9 cellular contexts compared by ENCODE assay signal in genomic region chr4:52045028-52045427, GRCh38. TPM values are rescaled to one million over a fixed set of nuclear protein-coding genes. Genes with fewer than 3 reads are reported as not detected.
"Had no signal": no experiment of that assay in that cellular context is flagged by ENCODE, and none has a peak within 500 bp of the region (broad histone marks: within the 10 kb centered on the region; RNA-seq: fewer than 3 reads in every experiment).

No MANE protein-coding gene starts in this region.

- ATAC-seq: K562 had no signal

- H3K9ac ChIP-seq: KMS-11 had no signal

- H3K27ac ChIP-seq: HL-60, KMS-11 had no signal

- H3K4me3 ChIP-seq: K562 had no signal

- H3K4me2 ChIP-seq: KMS-11 had no signal

- FAIRE-seq: HTR-8/SVneo, K562 had no signal

- DNase-seq: IMR-90, KBM-7, KG1 had no signal

RNA-seq across cellular contexts. Expression of gene SPATA18, which starts 6.1 kb away (rescaled TPM):
- total RNA-seq: HT-29 had no signal
- polyA plus RNA-seq: K562 had no signal

RNA-seq across cellular contexts. Expression of gene LRRC66, which starts 24.9 kb away (rescaled TPM):
- total RNA-seq: HT1080, K562 had no signal
- polyA plus RNA-seq: K562 had no signal
